ENCODE assay signal across 22 cellular contexts in genomic region chr1:174405219-174405618, GRCh38. TPM values are rescaled to one million over a fixed set of nuclear protein-coding genes. Genes with fewer than 3 reads are reported as not detected.
"Had no signal": no experiment of that assay in that cellular context is flagged by ENCODE, and none has a peak within 500 bp of the region (broad histone marks: within the 10 kb centered on the region; RNA-seq: fewer than 3 reads in every experiment).

No MANE protein-coding gene starts in this region.

- H3K4me1 Mint-ChIP-seq: activated naive CD4-positive, alpha-beta T cell treated with anti-CD3 and anti-CD28 coated beads, Interleukin-2, amount 50 U/mL, for 24 hours had no signal

- H3K36me3 ChIP-seq: ascending aorta, right atrium auricular region, upper lobe of right lung, WERI-Rb-1 had no signal

- H3K27me3 ChIP-seq: ascending aorta, right atrium auricular region, upper lobe of right lung had no signal

- H3K27ac Mint-ChIP-seq: activated naive CD4-positive, alpha-beta T cell treated with anti-CD3 and anti-CD28 coated beads, Interleukin-2, amount 50 U/mL, for 24 hours; activated T-cell treated with anti-CD3 and anti-CD28 coated beads, Interleukin-2, amount 50 U/mL, for 72 hours; effector memory CD8-positive, alpha-beta T cell; progenitor cell of endocrine pancreas had no signal

- H3K4me3 Mint-ChIP-seq: activated naive CD4-positive, alpha-beta T cell treated with anti-CD3 and anti-CD28 coated beads, Interleukin-2, amount 50 U/mL, for 24 hours; activated T-cell treated with anti-CD3 and anti-CD28 coated beads, Interleukin-2, amount 50 U/mL, for 72 hours; effector memory CD8-positive, alpha-beta T cell had no signal

- H3K27me3 Mint-ChIP-seq: activated naive CD4-positive, alpha-beta T cell treated with anti-CD3 and anti-CD28 coated beads, Interleukin-2, amount 50 U/mL, for 24 hours; effector memory CD8-positive, alpha-beta T cell; progenitor cell of endocrine pancreas had no signal

- H3K9me3 ChIP-seq: ascending aorta, right atrium auricular region, upper lobe of right lung had no signal

- H3K4me1 ChIP-seq: ascending aorta, right atrium auricular region, upper lobe of right lung had no signal

- DNase-seq: activated CD4-positive, alpha-beta T cell treated with anti-CD3 and anti-CD28 coated beads for 1 hour; activated effector memory CD4-positive, alpha-beta T cell treated with anti-CD3 and anti-CD28 coated beads, Interleukin-2, amount 50 U/mL, for 16 hours; activated T-cell treated with anti-CD3 and anti-CD28 coated beads, Interleukin-2, amount 50 U/mL, for 72 hours; effector memory CD8-positive, alpha-beta T cell; foreskin fibroblast; glutamatergic neuron; hippocampal formation; islet precursor cell; stimulated activated CD4-positive, alpha-beta T cell treated with anti-CD3 and anti-CD28 coated beads, Interleukin-12 subunit alpha, Interleukin-12 subunit beta, amount 100 ng/mL, for 4 hours; stimulated activated CD4-positive, alpha-beta T cell treated with anti-CD3 and anti-CD28 coated beads, Interleukin-1b, Interleukin-23, amount 100 ng/mL, for 48 hours; stimulated activated CD8-positive, alpha-beta memory T cell treated with anti-CD3 and anti-CD28 coated beads, Interleukin-4, amount 100 ng/mL, for 48 hours; stimulated activated naive CD4-positive, alpha-beta T cell; T-helper 2 cell; upper lobe of right lung; WERI-Rb-1 had no signal

- H3K27ac ChIP-seq: ascending aorta, right atrium auricular region, upper lobe of right lung, WERI-Rb-1 had no signal

- H3K4me3 ChIP-seq: ascending aorta, right atrium auricular region, upper lobe of right lung had no signal

- ATAC-seq: activated T-cell treated with anti-CD3 and anti-CD28 coated beads, Interleukin-2, amount 50 U/mL, for 72 hours; effector memory CD8-positive, alpha-beta T cell; left lobe of liver; upper lobe of right lung had no signal

- H3K9me3 Mint-ChIP-seq: effector memory CD8-positive, alpha-beta T cell had no signal

RNA-seq across cellular contexts. Expression of gene GPR52, which starts 42.5 kb away (rescaled TPM):
- polyA plus RNA-seq: adipose tissue, neural cell had no signal
